In genomic region chr10:96626795-96627194, GRCh38 we compare ENCODE assay signal across 15 cellular contexts. TPM values are rescaled to one million over a fixed set of nuclear protein-coding genes. Genes with fewer than 3 reads are reported as not detected.
A peak's percentile ranks its signal among the peaks of the same experiment; 100 is the strongest.
DNase-seq lines count a peak whose midpoint lies in the region; ATAC-seq and TF ChIP-seq lines count a peak whose summit lies in the region.
"Had no signal": no experiment of that assay in that cellular context is flagged by ENCODE, and none has a peak within 500 bp of the region (broad histone marks: within the 10 kb centered on the region; RNA-seq: fewer than 3 reads in every experiment).

No MANE protein-coding gene starts in this region.

- ATAC-seq in activated CD4-positive, alpha-beta T cell treated with anti-CD3 and anti-CD28 coated beads for 36 hours: no peak
- ATAC-seq in gastroesophageal sphincter: no peak
- ATAC-seq: activated CD8-positive, alpha-beta memory T cell treated with anti-CD3 and anti-CD28 coated beads, Interleukin-2, amount 10 ng/mL, durations not matched to agents 7 days and 5 days; heart left ventricle; lower lobe of right lung had no signal

- H3K4me1 ChIP-seq in gastroesophageal sphincter: no peaks in the 10 kb centered on the region
- H3K4me1 ChIP-seq: heart left ventricle, lower lobe of right lung had no signal

- 81 to 89% methylated on average over 4 of the region's 5 CpGs for whole genome bisulfite sequencing in gastroesophageal sphincter (ENCODE audit: low coverage in 1 of 2), 2 donors

- TF ChIP-seq CTCF in NB4 (IDR thresholded peaks at IDR 0.05; ENCODE audit: low read depth, low read length) (peak; percentile 30), brain microvascular endothelial cell (IDR thresholded peaks at IDR 0.05; ENCODE audit: low read depth, low read length, missing control alignments) (peak; percentile 35), progenitor cell of endocrine pancreas (IDR thresholded peaks at IDR 0.05; ENCODE audit: unreplicated experiment) (peak; percentile 9), gastroesophageal sphincter (IDR thresholded peaks at IDR 0.05) (no peak)

- no peaks in the 10 kb centered on the region for H3K4me1 Mint-ChIP-seq in activated CD4-positive, alpha-beta T cell treated with anti-CD3 and anti-CD28 coated beads for 36 hours
- H3K4me1 Mint-ChIP-seq in progenitor cell of endocrine pancreas (ENCODE audit: low read depth): peaks cover 6% of the 10 kb centered on the region

- no peaks in the 10 kb centered on the region for H3K27me3 Mint-ChIP-seq in activated CD4-positive, alpha-beta T cell treated with anti-CD3 and anti-CD28 coated beads for 36 hours
- no peaks in the 10 kb centered on the region for H3K27me3 Mint-ChIP-seq in progenitor cell of endocrine pancreas
- H3K27me3 Mint-ChIP-seq: activated CD8-positive, alpha-beta memory T cell treated with anti-CD3 and anti-CD28 coated beads, Interleukin-2, amount 10 ng/mL, durations not matched to agents 7 days and 5 days had no signal

- intact Hi-C loops in activated CD4-positive, alpha-beta T cell treated with anti-CD3 and anti-CD28 coated beads for 36 hours (cut with DNase I, micrococcal nuclease): no loop called here

- no peak overlapping the region for H3K27ac Mint-ChIP-seq in activated CD4-positive, alpha-beta T cell treated with anti-CD3 and anti-CD28 coated beads for 36 hours
- no peak overlapping the region for H3K27ac Mint-ChIP-seq in progenitor cell of endocrine pancreas
- H3K27ac Mint-ChIP-seq: activated CD8-positive, alpha-beta memory T cell treated with anti-CD3 and anti-CD28 coated beads, Interleukin-2, amount 10 ng/mL, durations not matched to agents 7 days and 5 days had no signal

- no peaks in the 10 kb centered on the region for H3K9me3 Mint-ChIP-seq in activated CD4-positive, alpha-beta T cell treated with anti-CD3 and anti-CD28 coated beads for 36 hours (ENCODE audit: low read depth)
- H3K9me3 Mint-ChIP-seq in progenitor cell of endocrine pancreas (ENCODE audit: low read depth): no peaks in the 10 kb centered on the region

- POLR2A ChIA-PET in activated CD4-positive, alpha-beta T cell treated with anti-CD3 and anti-CD28 coated beads for 36 hours (lab: Charles Lee): no interaction called here

- DNase-seq in activated CD4-positive, alpha-beta T cell treated with anti-CD3 and anti-CD28 coated beads for 36 hours: peak; percentile 26
- DNase-seq in activated CD4-positive, alpha-beta T cell treated with anti-CD3 and anti-CD28 coated beads for 1 hour: no peak
- peak; percentile 38 for DNase-seq in NB4 (ENCODE audit: low read depth)
- no peak for DNase-seq in brain microvascular endothelial cell
- DNase-seq in progenitor cell of endocrine pancreas (ENCODE audit: low spot score, unreplicated experiment): no peak
- DNase-seq in effector CD4-positive, alpha-beta T cell: no peak
- DNase-seq in cerebellar nuclear complex (lab: John Stamatoyannopoulos, UW): no peak
- DNase-seq: activated CD8-positive, alpha-beta memory T cell treated with anti-CD3 and anti-CD28 coated beads, Interleukin-2, amount 10 ng/mL, durations not matched to agents 7 days and 5 days; GDM1; heart left ventricle; lower lobe of right lung; NCI-H1436 treated with DMSO at 0.1 percent for 48 hours; nucleus accumbens; stimulated activated CD8-positive, alpha-beta memory T cell treated with anti-CD3 and anti-CD28 coated beads, Interleukin-4, amount 100 ng/mL, for 48 hours had no signal

- in situ Hi-C loops in brain microvascular endothelial cell (cut with HindIII; ENCODE audit: low pct_ligation_motif_present, low sequenced_read_pairs): no loop called here

- H3K27ac ChIP-seq in brain microvascular endothelial cell (no peak overlapping the region), gastroesophageal sphincter (no peak overlapping the region)
- H3K27ac ChIP-seq: heart left ventricle, lower lobe of right lung had no signal

- no peaks in the 10 kb centered on the region for H3K9me3 ChIP-seq in gastroesophageal sphincter
- H3K9me3 ChIP-seq: heart left ventricle, lower lobe of right lung had no signal

- H3K36me3 Mint-ChIP-seq in activated CD4-positive, alpha-beta T cell treated with anti-CD3 and anti-CD28 coated beads for 36 hours (ENCODE audit: low read depth): no peaks in the 10 kb centered on the region
- H3K36me3 Mint-ChIP-seq in progenitor cell of endocrine pancreas (ENCODE audit: insufficient read depth): peaks cover 27% of the 10 kb centered on the region

- H3K27me3 ChIP-seq in brain microvascular endothelial cell (replicated peaks) (no peaks in the 10 kb centered on the region), gastroesophageal sphincter (no peaks in the 10 kb centered on the region)
- H3K27me3 ChIP-seq: heart left ventricle had no signal

- H3K4me3 Mint-ChIP-seq in activated CD4-positive, alpha-beta T cell treated with anti-CD3 and anti-CD28 coated beads for 36 hours: no peak overlapping the region
- no peak overlapping the region for H3K4me3 Mint-ChIP-seq in progenitor cell of endocrine pancreas (ENCODE audit: low read depth)
- H3K4me3 Mint-ChIP-seq: activated CD8-positive, alpha-beta memory T cell treated with anti-CD3 and anti-CD28 coated beads, Interleukin-2, amount 10 ng/mL, durations not matched to agents 7 days and 5 days had no signal

- CTCF ChIA-PET in activated CD4-positive, alpha-beta T cell treated with anti-CD3 and anti-CD28 coated beads for 36 hours (lab: Charles Lee): no interaction called here

- no peak for TF ChIP-seq POLR2A in NB4 (IDR thresholded peaks at IDR 0.05; ENCODE audit: extremely low read depth, insufficient read length)
- no peak for TF ChIP-seq POLR2A in gastroesophageal sphincter (IDR thresholded peaks at IDR 0.05)

- no peaks in the 10 kb centered on the region for H3K36me3 ChIP-seq in brain microvascular endothelial cell (replicated peaks)
- H3K36me3 ChIP-seq in gastroesophageal sphincter: no peaks in the 10 kb centered on the region

- no peak for TF ChIP-seq EP300 in gastroesophageal sphincter (IDR thresholded peaks at IDR 0.05)

- H3K4me3 ChIP-seq in NB4 (ENCODE audit: low read depth, low read length) (no peak overlapping the region), brain microvascular endothelial cell (ENCODE audit: low read depth, low read length) (no peak overlapping the region), gastroesophageal sphincter (no peak overlapping the region)
- H3K4me3 ChIP-seq: heart left ventricle, lower lobe of right lung had no signal

RNA-seq across cellular contexts. Expression of gene TM9SF3, which starts 40.0 kb away (rescaled TPM):
- 10 to 100 TPM; 45.3 to 70.2 TPM for total RNA-seq in activated CD4-positive, alpha-beta T cell treated with anti-CD3 and anti-CD28 coated beads for 36 hours
- total RNA-seq in progenitor cell of endocrine pancreas (140 and 152 TPM in 2 replicates), gastroesophageal sphincter (100 to 1,000 TPM in 3 of 4 donors, 10 to 100 TPM in 1; 88.6 to 121 (median 114) TPM)

Comparison
In these comparisons a context has a peak if more than half of its experiments do, and no peak if none do; other contexts are left out.
1. DNase-seq: peak in activated CD4-positive, alpha-beta T cell treated with anti-CD3 and anti-CD28 coated beads for 36 hours (single experiment) and NB4 (single experiment); none in activated CD4-positive, alpha-beta T cell treated with anti-CD3 and anti-CD28 coated beads for 1 hour (single experiment), brain microvascular endothelial cell (single experiment), progenitor cell of endocrine pancreas (single experiment), effector CD4-positive, alpha-beta T cell (single experiment) and cerebellar nuclear complex (0 of 2).
2. CTCF ChIP-seq: peak in NB4 (single experiment), brain microvascular endothelial cell (single experiment) and progenitor cell of endocrine pancreas (single experiment); none in gastroesophageal sphincter (0 of 4).